Comparison of ENCODE assay signal across 1 cellular context in the genomic region with DNA sequence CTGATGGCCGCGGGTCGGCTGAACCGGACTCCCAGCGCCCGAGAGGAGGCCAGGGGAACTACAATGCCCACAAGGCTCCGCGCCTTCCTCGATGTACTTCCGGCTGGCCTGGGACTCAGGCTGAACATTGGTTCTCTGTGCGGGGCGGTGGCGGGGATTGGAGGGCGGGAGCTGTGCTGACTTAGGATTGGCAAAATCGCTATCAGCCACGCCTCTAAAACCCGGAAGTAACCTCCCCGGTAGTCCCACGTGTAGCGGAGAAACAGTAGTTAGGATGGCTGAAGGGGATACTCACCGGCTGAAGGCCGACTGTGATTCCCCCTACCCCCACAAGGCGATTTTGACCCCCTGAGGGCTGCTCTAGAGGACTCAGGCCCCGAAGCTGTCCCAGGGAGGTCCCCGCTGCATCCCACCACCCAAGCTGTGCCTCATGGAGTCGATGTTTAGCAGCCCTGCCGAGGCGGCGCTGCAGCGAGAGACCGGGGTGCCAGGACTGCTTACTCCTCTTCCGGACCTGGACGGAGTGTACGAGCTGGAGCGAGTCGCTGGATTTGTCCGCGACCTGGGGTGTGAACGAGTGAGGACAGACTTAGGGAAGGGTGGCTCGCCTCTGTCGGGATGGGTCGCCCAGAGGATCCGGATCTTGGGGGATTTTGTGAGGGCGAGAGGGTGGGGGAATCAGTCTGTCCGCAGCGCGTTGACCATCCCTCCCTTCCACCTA.
A peak's percentile ranks its signal among the peaks of the same experiment; 100 is the strongest.
TF ChIP-seq lines count a peak whose summit lies in the region.

A gene with protein sequence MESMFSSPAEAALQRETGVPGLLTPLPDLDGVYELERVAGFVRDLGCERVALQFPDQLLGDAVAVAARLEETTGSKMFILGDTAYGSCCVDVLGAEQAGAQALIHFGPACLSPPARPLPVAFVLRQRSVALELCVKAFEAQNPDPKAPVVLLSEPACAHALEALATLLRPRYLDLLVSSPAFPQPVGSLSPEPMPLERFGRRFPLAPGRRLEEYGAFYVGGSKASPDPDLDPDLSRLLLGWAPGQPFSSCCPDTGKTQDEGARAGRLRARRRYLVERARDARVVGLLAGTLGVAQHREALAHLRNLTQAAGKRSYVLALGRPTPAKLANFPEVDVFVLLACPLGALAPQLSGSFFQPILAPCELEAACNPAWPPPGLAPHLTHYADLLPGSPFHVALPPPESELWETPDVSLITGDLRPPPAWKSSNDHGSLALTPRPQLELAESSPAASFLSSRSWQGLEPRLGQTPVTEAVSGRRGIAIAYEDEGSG (plus strand): TSS at position 265 of the 721 bp plus-strand sequence. CDS start 166 bp downstream, at position 431.

TF ChIP-seq in SK-N-SH, 30 proteins besides CTCF, POLR2A, EP300 and RAD21 (continued from another document):
- TF ChIP-seq, protein P1, sequence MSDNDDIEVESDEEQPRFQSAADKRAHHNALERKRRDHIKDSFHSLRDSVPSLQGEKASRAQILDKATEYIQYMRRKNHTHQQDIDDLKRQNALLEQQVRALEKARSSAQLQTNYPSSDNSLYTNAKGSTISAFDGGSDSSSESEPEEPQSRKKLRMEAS (IDR thresholded peaks at IDR 0.05; ENCODE audit: low read depth): peak; percentile 99
- no peak for TF ChIP-seq EZH2phosphoT487 (IDR thresholded peaks at IDR 0.05; ENCODE audit: borderline replicate concordance, low read depth)
- TF ChIP-seq RFX5 (IDR thresholded peaks at IDR 0.05; ENCODE audit: low read length): peak; percentile 39; the same call in 1 of the 2 replicates
- no peak for TF ChIP-seq NFIC (IDR thresholded peaks at IDR 0.05; ENCODE audit: borderline replicate concordance)
- TF ChIP-seq TCF12 (IDR thresholded peaks at IDR 0.05): no peak
- no peak for TF ChIP-seq MEF2A (IDR thresholded peaks at IDR 0.05; ENCODE audit: borderline replicate concordance, low read depth)
- peak; percentile 95 for TF ChIP-seq CHD2 (IDR thresholded peaks at IDR 0.05; ENCODE audit: low read length, partially characterized antibody)
- no peak for TF ChIP-seq RXRA (IDR thresholded peaks at IDR 0.05; ENCODE audit: borderline replicate concordance, low read depth)
- TF ChIP-seq NRF1 (IDR thresholded peaks at IDR 0.05; ENCODE audit: low read depth, low read length): no peak
- TF ChIP-seq, protein P2, sequence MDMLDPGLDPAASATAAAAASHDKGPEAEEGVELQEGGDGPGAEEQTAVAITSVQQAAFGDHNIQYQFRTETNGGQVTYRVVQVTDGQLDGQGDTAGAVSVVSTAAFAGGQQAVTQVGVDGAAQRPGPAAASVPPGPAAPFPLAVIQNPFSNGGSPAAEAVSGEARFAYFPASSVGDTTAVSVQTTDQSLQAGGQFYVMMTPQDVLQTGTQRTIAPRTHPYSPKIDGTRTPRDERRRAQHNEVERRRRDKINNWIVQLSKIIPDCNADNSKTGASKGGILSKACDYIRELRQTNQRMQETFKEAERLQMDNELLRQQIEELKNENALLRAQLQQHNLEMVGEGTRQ (IDR thresholded peaks at IDR 0.05; ENCODE audit: borderline replicate concordance, low read depth, low read length): no peak
- TF ChIP-seq, protein P3, sequence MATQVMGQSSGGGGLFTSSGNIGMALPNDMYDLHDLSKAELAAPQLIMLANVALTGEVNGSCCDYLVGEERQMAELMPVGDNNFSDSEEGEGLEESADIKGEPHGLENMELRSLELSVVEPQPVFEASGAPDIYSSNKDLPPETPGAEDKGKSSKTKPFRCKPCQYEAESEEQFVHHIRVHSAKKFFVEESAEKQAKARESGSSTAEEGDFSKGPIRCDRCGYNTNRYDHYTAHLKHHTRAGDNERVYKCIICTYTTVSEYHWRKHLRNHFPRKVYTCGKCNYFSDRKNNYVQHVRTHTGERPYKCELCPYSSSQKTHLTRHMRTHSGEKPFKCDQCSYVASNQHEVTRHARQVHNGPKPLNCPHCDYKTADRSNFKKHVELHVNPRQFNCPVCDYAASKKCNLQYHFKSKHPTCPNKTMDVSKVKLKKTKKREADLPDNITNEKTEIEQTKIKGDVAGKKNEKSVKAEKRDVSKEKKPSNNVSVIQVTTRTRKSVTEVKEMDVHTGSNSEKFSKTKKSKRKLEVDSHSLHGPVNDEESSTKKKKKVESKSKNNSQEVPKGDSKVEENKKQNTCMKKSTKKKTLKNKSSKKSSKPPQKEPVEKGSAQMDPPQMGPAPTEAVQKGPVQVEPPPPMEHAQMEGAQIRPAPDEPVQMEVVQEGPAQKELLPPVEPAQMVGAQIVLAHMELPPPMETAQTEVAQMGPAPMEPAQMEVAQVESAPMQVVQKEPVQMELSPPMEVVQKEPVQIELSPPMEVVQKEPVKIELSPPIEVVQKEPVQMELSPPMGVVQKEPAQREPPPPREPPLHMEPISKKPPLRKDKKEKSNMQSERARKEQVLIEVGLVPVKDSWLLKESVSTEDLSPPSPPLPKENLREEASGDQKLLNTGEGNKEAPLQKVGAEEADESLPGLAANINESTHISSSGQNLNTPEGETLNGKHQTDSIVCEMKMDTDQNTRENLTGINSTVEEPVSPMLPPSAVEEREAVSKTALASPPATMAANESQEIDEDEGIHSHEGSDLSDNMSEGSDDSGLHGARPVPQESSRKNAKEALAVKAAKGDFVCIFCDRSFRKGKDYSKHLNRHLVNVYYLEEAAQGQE (IDR thresholded peaks at IDR 0.05; ENCODE audit: low read depth, low read length): 0 out of 2 replicates have a peak, but pooled peaks have one; percentile 1
